ENCODE assay signal across 1 cellular context in the genomic region with DNA sequence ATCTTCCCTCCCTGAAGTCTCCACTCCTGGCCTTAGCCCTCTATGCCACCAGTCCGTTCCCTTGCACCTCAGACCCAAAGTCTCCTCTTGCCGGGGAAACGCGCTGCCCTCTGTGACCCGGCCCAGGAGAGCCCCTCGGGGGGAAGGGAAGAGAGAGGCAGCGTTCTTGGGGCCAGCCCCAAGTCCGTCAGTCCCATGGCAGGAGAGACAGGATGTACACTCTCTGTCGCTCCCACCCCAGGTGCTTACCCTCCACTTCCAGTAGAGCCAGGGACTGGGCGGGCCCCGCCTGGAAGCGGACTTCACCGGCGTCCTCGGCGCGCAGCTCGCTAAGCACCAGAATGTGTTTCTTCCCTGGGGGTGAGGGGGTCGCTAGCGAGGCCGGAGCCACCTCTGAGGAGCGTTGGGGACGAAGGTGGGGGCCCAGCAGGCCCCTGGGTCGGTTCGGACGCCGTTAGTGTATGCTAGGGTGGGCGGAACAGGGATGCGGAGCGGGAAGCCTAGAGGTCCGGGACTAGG.
A peak's percentile ranks its signal among the peaks of the same experiment; 100 is the strongest.
TF ChIP-seq lines count a peak whose summit lies in the region.

No MANE protein-coding gene starts in this region.

TF ChIP-seq in H1, 55 proteins besides CTCF, POLR2A, EP300 and RAD21:
- TF ChIP-seq NANOG (IDR thresholded peaks at IDR 0.05; ENCODE audit: insufficient read depth, low read depth, low read length, poor library complexity, severe bottlenecking) (no peak), RBBP5 (IDR thresholded peaks at IDR 0.05; ENCODE audit: borderline replicate concordance, low read depth, low read length) (no peak), JUN (IDR thresholded peaks at IDR 0.05; ENCODE audit: low read depth, low read length) (no peak), BACH1 (IDR thresholded peaks at IDR 0.05; ENCODE audit: low read length) (no peak), BCL11A (IDR thresholded peaks at IDR 0.05; ENCODE audit: low read depth in 2 of 2, low read length in 2 of 2) (no peak), SP4 (IDR thresholded peaks at IDR 0.05; ENCODE audit: low read length) (no peak), KDM4A (IDR thresholded peaks at IDR 0.05; ENCODE audit: low read depth, low read length, severe bottlenecking) (peak; percentile 83), GABPA (IDR thresholded peaks at IDR 0.05; ENCODE audit: borderline replicate concordance, insufficient read depth, low read length) (no peak; the same call in 1 of the 2 replicates), ZNF274 (IDR thresholded peaks at IDR 0.05; ENCODE audit: borderline replicate concordance, extremely low read depth, low read length) (no peak), ATF2 (IDR thresholded peaks at IDR 0.05; ENCODE audit: low read length) (no peak), HDAC2 (IDR thresholded peaks at IDR 0.05; ENCODE audit: borderline replicate concordance in 1 of 2, low read depth in 2 of 2, low read length in 2 of 2) (0 out of 4 replicates have a peak, but pooled peaks of 1 of the 2 experiments have one; percentile 17), YY1 (IDR thresholded peaks at IDR 0.05; ENCODE audit: low read depth, low read length) (no peak), TEAD4 (IDR thresholded peaks at IDR 0.05; ENCODE audit: low read depth, low read length) (0 out of 2 replicates have a peak, but pooled peaks have one; percentile 13), POU5F1 (IDR thresholded peaks at IDR 0.05; ENCODE audit: low read depth, low read length) (no peak), SAP30 (IDR thresholded peaks at IDR 0.05; ENCODE audit: insufficient read depth, insufficient replicate concordance, low read length) (no peak), SP2 (IDR thresholded peaks at IDR 0.05; ENCODE audit: low read length) (no peak), TBP (IDR thresholded peaks at IDR 0.05; ENCODE audit: low read depth, low read length) (no peak), TCF12 (IDR thresholded peaks at IDR 0.05; ENCODE audit: low read depth, low read length) (no peak), CHD1 (IDR thresholded peaks at IDR 0.05; ENCODE audit: low read depth, low read length) (no peak), POLR2AphosphoS5 (IDR thresholded peaks at IDR 0.05; ENCODE audit: low read depth, low read length) (no peak), SIRT6 (IDR thresholded peaks at IDR 0.05; ENCODE audit: low read length) (no peak), PHF8 (conservative IDR thresholded peaks at IDR 0.05; ENCODE audit: low read depth, low read length) (peak; percentile 17; the same call in 1 of the 2 replicates), BRCA1 (IDR thresholded peaks at IDR 0.05; ENCODE audit: low read depth, low read length) (no peak), CHD7 (IDR thresholded peaks at IDR 0.05; ENCODE audit: insufficient replicate concordance, low read length) (no peak), CBX5 (IDR thresholded peaks at IDR 0.05; ENCODE audit: low read depth, low read length) (no peak), RNF2 (IDR thresholded peaks at IDR 0.05; ENCODE audit: borderline replicate concordance, low read depth, low read length, missing control alignments, poor library complexity, severe bottlenecking) (no peak), RXRA (IDR thresholded peaks at IDR 0.05; ENCODE audit: insufficient read depth, low read depth, low read length) (no peak), KDM5A (IDR thresholded peaks at IDR 0.05; ENCODE audit: low read length) (no peak)
TF ChIP-seq in H1: peak in this region for 4.
